ENCODE assay signal across 2 cellular contexts in genomic region chr22:29799217-29799680, GRCh38.
TF ChIP-seq lines count a peak whose summit lies in the region.

No MANE protein-coding gene starts in this region.

TF ChIP-seq in GM23338, 12 proteins besides CTCF, POLR2A, EP300 and RAD21 (continued from another document):
- no peak for TF ChIP-seq REST (IDR thresholded peaks at IDR 0.05; ENCODE audit: unreplicated experiment)
- TF ChIP-seq JUNB (IDR thresholded peaks at IDR 0.05; ENCODE audit: unreplicated experiment) = no peak
- TF ChIP-seq EZH2phosphoT487 (IDR thresholded peaks at IDR 0.05; ENCODE audit: unreplicated experiment) = no peak
- TF ChIP-seq, protein P1, sequence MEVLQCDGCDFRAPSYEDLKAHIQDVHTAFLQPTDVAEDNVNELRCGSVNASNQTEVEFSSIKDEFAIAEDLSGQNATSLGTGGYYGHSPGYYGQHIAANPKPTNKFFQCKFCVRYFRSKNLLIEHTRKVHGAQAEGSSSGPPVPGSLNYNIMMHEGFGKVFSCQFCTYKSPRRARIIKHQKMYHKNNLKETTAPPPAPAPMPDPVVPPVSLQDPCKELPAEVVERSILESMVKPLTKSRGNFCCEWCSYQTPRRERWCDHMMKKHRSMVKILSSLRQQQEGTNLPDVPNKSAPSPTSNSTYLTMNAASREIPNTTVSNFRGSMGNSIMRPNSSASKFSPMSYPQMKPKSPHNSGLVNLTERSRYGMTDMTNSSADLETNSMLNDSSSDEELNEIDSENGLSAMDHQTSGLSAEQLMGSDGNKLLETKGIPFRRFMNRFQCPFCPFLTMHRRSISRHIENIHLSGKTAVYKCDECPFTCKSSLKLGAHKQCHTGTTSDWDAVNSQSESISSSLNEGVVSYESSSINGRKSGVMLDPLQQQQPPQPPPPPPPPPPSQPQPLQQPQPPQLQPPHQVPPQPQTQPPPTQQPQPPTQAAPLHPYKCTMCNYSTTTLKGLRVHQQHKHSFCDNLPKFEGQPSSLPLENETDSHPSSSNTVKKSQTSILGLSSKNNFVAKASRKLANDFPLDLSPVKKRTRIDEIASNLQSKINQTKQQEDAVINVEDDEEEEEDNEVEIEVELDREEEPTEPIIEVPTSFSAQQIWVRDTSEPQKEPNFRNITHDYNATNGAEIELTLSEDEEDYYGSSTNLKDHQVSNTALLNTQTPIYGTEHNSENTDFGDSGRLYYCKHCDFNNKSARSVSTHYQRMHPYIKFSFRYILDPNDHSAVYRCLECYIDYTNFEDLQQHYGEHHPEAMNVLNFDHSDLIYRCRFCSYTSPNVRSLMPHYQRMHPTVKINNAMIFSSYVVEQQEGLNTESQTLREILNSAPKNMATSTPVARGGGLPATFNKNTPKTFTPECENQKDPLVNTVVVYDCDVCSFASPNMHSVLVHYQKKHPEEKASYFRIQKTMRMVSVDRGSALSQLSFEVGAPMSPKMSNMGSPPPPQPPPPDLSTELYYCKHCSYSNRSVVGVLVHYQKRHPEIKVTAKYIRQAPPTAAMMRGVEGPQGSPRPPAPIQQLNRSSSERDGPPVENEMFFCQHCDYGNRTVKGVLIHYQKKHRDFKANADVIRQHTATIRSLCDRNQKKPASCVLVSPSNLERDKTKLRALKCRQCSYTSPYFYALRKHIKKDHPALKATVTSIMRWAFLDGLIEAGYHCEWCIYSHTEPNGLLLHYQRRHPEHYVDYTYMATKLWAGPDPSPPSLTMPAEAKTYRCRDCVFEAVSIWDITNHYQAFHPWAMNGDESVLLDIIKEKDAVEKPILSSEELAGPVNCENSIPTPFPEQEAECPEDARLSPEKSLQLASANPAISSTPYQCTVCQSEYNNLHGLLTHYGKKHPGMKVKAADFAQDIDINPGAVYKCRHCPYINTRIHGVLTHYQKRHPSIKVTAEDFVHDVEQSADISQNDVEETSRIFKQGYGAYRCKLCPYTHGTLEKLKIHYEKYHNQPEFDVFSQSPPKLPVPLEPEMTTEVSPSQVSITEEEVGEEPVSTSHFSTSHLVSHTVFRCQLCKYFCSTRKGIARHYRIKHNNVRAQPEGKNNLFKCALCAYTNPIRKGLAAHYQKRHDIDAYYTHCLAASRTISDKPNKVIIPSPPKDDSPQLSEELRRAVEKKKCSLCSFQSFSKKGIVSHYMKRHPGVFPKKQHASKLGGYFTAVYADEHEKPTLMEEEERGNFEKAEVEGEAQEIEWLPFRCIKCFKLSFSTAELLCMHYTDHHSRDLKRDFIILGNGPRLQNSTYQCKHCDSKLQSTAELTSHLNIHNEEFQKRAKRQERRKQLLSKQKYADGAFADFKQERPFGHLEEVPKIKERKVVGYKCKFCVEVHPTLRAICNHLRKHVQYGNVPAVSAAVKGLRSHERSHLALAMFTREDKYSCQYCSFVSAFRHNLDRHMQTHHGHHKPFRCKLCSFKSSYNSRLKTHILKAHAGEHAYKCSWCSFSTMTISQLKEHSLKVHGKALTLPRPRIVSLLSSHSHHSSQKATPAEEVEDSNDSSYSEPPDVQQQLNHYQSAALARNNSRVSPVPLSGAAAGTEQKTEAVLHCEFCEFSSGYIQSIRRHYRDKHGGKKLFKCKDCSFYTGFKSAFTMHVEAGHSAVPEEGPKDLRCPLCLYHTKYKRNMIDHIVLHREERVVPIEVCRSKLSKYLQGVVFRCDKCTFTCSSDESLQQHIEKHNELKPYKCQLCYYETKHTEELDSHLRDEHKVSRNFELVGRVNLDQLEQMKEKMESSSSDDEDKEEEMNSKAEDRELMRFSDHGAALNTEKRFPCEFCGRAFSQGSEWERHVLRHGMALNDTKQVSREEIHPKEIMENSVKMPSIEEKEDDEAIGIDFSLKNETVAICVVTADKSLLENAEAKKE (CRISPR knock-in tag; IDR thresholded peaks at IDR 0.05) = no peak
- TF ChIP-seq ZNF114 (CRISPR knock-in tag; IDR thresholded peaks at IDR 0.05) = no peak
- TF ChIP-seq POLR2AphosphoS5 (IDR thresholded peaks at IDR 0.05; ENCODE audit: low read depth) = no peak
- no peak for TF ChIP-seq NANOG (IDR thresholded peaks at IDR 0.05; ENCODE audit: borderline replicate concordance)
- TF ChIP-seq STAT1 (IDR thresholded peaks at IDR 0.05; ENCODE audit: unreplicated experiment) = no peak
- TF ChIP-seq, protein P2, sequence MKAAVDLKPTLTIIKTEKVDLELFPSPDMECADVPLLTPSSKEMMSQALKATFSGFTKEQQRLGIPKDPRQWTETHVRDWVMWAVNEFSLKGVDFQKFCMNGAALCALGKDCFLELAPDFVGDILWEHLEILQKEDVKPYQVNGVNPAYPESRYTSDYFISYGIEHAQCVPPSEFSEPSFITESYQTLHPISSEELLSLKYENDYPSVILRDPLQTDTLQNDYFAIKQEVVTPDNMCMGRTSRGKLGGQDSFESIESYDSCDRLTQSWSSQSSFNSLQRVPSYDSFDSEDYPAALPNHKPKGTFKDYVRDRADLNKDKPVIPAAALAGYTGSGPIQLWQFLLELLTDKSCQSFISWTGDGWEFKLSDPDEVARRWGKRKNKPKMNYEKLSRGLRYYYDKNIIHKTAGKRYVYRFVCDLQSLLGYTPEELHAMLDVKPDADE (IDR thresholded peaks at IDR 0.05) = no peak
- no peak for TF ChIP-seq ZNF331 (CRISPR knock-in tag; IDR thresholded peaks at IDR 0.05; ENCODE audit: low read depth)
- TF ChIP-seq CREB1 (CRISPR knock-in tag; IDR thresholded peaks at IDR 0.05; ENCODE audit: low read depth) = no peak

TF ChIP-seq in SK-N-SH, 30 proteins besides CTCF, POLR2A, EP300 and RAD21 (continued from another document):
- TF ChIP-seq REST (IDR thresholded peaks at IDR 0.05; ENCODE audit: low read depth, low read length) = peak; percentile 54; the same call in 1 of the 2 replicates
- TF ChIP-seq YY1 (IDR thresholded peaks at IDR 0.05; ENCODE audit: low read depth) = peak; percentile 43; the same call in 1 of the 2 replicates
- TF ChIP-seq JUND (IDR thresholded peaks at IDR 0.05) = peak; percentile 80
- TF ChIP-seq NFIC (IDR thresholded peaks at IDR 0.05; ENCODE audit: borderline replicate concordance) = peak; percentile 93
- TF ChIP-seq NRF1 (IDR thresholded peaks at IDR 0.05; ENCODE audit: low read depth, low read length) = peak; percentile 53
- TF ChIP-seq FOXJ3 (CRISPR knock-in tag; IDR thresholded peaks at IDR 0.05) = no peak
- peak; percentile 75; the same call in 1 of the 2 replicates for TF ChIP-seq FOSL2 (IDR thresholded peaks at IDR 0.05; ENCODE audit: borderline replicate concordance, low read depth)
- peak; percentile 84 for TF ChIP-seq SIN3A (IDR thresholded peaks at IDR 0.05; ENCODE audit: borderline replicate concordance, low read depth, low read length)
- peak; percentile 24; the same call in 1 of the 2 replicates for TF ChIP-seq RCOR1 (IDR thresholded peaks at IDR 0.05; ENCODE audit: low read length)
- TF ChIP-seq FOXM1 (IDR thresholded peaks at IDR 0.05; ENCODE audit: low read depth) = 0 out of 2 replicates have a peak, but pooled peaks have one; percentile 57
- TF ChIP-seq, protein P3, sequence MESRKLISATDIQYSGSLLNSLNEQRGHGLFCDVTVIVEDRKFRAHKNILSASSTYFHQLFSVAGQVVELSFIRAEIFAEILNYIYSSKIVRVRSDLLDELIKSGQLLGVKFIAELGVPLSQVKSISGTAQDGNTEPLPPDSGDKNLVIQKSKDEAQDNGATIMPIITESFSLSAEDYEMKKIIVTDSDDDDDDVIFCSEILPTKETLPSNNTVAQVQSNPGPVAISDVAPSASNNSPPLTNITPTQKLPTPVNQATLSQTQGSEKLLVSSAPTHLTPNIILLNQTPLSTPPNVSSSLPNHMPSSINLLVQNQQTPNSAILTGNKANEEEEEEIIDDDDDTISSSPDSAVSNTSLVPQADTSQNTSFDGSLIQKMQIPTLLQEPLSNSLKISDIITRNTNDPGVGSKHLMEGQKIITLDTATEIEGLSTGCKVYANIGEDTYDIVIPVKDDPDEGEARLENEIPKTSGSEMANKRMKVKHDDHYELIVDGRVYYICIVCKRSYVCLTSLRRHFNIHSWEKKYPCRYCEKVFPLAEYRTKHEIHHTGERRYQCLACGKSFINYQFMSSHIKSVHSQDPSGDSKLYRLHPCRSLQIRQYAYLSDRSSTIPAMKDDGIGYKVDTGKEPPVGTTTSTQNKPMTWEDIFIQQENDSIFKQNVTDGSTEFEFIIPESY (IDR thresholded peaks at IDR 0.05; ENCODE audit: borderline replicate concordance, low read depth) = no peak
- TF ChIP-seq, protein P4, sequence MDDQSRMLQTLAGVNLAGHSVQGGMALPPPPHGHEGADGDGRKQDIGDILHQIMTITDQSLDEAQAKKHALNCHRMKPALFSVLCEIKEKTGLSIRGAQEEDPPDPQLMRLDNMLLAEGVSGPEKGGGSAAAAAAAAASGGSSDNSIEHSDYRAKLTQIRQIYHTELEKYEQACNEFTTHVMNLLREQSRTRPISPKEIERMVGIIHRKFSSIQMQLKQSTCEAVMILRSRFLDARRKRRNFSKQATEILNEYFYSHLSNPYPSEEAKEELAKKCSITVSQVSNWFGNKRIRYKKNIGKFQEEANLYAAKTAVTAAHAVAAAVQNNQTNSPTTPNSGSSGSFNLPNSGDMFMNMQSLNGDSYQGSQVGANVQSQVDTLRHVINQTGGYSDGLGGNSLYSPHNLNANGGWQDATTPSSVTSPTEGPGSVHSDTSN (IDR thresholded peaks at IDR 0.05) = 0 out of 2 replicates have a peak, but pooled peaks have one; percentile 14
- TF ChIP-seq RXRA (IDR thresholded peaks at IDR 0.05; ENCODE audit: borderline replicate concordance, low read depth) = peak; percentile 69; the same call in 1 of the 2 replicates
- TF ChIP-seq USF1 (IDR thresholded peaks at IDR 0.05; ENCODE audit: borderline replicate concordance, low read depth) = peak; percentile 65; the same call in 1 of the 2 replicates
- TF ChIP-seq TCF12 (IDR thresholded peaks at IDR 0.05) = peak; percentile 84
- peak; percentile 64; the same call in 1 of the 2 replicates for TF ChIP-seq TEAD4 (IDR thresholded peaks at IDR 0.05; ENCODE audit: borderline replicate concordance, insufficient read depth)
- TF ChIP-seq EZH2phosphoT487 (IDR thresholded peaks at IDR 0.05; ENCODE audit: borderline replicate concordance, low read depth) = no peak
- no peak for TF ChIP-seq GATA2 (CRISPR knock-in tag; IDR thresholded peaks at IDR 0.05)
- TF ChIP-seq USF2 (IDR thresholded peaks at IDR 0.05; ENCODE audit: borderline replicate concordance, low read depth, low read length) = no peak
- peak; percentile 18; the same call in 1 of the 2 replicates for TF ChIP-seq SMC3 (IDR thresholded peaks at IDR 0.05; ENCODE audit: low read depth, low read length)
- peak; percentile 66 for TF ChIP-seq GABPA (IDR thresholded peaks at IDR 0.05; ENCODE audit: low read depth)
- peak; percentile 67; the same call in 1 of the 2 replicates for TF ChIP-seq MAX (IDR thresholded peaks at IDR 0.05; ENCODE audit: low read depth)
TF ChIP-seq in SK-N-SH: peak in this region for 18.
